Comparison of ENCODE assay signal across 18 cellular contexts in genomic region chr9:3330792-3331420, GRCh38.
DNase-seq lines count a peak whose midpoint lies in the region; ATAC-seq, FAIRE-seq and TF ChIP-seq lines count a peak whose summit lies in the region.
"Had no signal": no experiment of that assay in that cellular context is flagged by ENCODE, and none has a peak within 500 bp of the region (broad histone marks: within the 10 kb centered on the region; RNA-seq: fewer than 3 reads in every experiment).

No MANE protein-coding gene starts in this region.

- no peaks in the 10 kb centered on the region for H3K27me3 ChIP-seq in hepatocyte
- H3K27me3 ChIP-seq: spleen, uterus had no signal

- H3K9me3 ChIP-seq in mesodermal cell (ENCODE audit: control insufficient read depth, low read length), result no peaks in the 10 kb centered on the region
- no peaks in the 10 kb centered on the region for H3K9me3 ChIP-seq in hepatocyte (ENCODE audit: low read depth)
- H3K9me3 ChIP-seq: spleen, uterus had no signal

- H3K4me2 ChIP-seq in hepatocyte, result no peak overlapping the region

- no peaks in the 10 kb centered on the region for H3K79me2 ChIP-seq in hepatocyte

- H3K36me3 ChIP-seq in mesodermal cell (ENCODE audit: control insufficient read depth, insufficient read depth, low read length), result no peaks in the 10 kb centered on the region
- H3K36me3 ChIP-seq in hepatocyte (replicated peaks; ENCODE audit: insufficient read depth, low read depth), result no peaks in the 10 kb centered on the region
- H3K36me3 ChIP-seq: uterus had no signal

- H3K27ac ChIP-seq in mesodermal cell (ENCODE audit: low read depth, low read length, severe bottlenecking) (peak overlapping the region; percentile 10), hepatocyte (no peak overlapping the region)
- H3K27ac ChIP-seq: spleen, uterus had no signal

- H3K9me2 ChIP-seq in hepatocyte (replicated peaks; ENCODE audit: insufficient read depth), result no peaks in the 10 kb centered on the region

- H3K4me1 ChIP-seq in mesodermal cell (ENCODE audit: control insufficient read depth, insufficient read depth, low read length, poor library complexity, severe bottlenecking), result no peaks in the 10 kb centered on the region
- H3K4me1 ChIP-seq in hepatocyte (ENCODE audit: insufficient read depth), result no peaks in the 10 kb centered on the region
- H3K4me1 ChIP-seq: spleen, uterus had no signal

- TF ChIP-seq POLR2A in GM12891 (IDR thresholded peaks at IDR 0.05; ENCODE audit: low read depth, low read length), result no peak

- no peak overlapping the region for H2AFZ ChIP-seq in hepatocyte

- no peak for DNase-seq in GM12891 (ENCODE audit: insufficient read length, low spot score)
- DNase-seq in RPMI7951 (ENCODE audit: low read depth), result peak; percentile 40
- DNase-seq in epithelial cell of esophagus (ENCODE audit: low read depth), result peak; percentile 83
- no peak for DNase-seq in pons (ENCODE audit: low spot score)
- no peak for DNase-seq in hepatocyte (ENCODE audit: low spot score)
- DNase-seq in NCI-H1092 (lab: John Stamatoyannopoulos, UW), result no peak
- DNase-seq: activated CD4-positive, alpha-beta T cell treated with anti-CD3 and anti-CD28 coated beads for 1 hour; activated naive CD4-positive, alpha-beta T cell treated with anti-CD3 and anti-CD28 coated beads, Interleukin-2, amount 10 ng/mL, durations not matched to agents 7 days and 5 days; C1 segment of cervical spinal cord; effector memory CD8-positive, alpha-beta T cell; immature natural killer cell; NCI-H510A; spleen; stimulated activated naive CD4-positive, alpha-beta T cell; uterus had no signal

- no peak for TF ChIP-seq CTCF in epithelial cell of esophagus (IDR thresholded peaks at IDR 0.05; ENCODE audit: insufficient read depth, low read depth, low read length, missing control alignments)
- TF ChIP-seq CTCF in hepatocyte (IDR thresholded peaks at IDR 0.05; ENCODE audit: poor library complexity), result no peak

- ATAC-seq in GM21529 (IDR thresholded peaks at IDR 0.05; ENCODE audit: unreplicated experiment), result no peak
- ATAC-seq: effector memory CD8-positive, alpha-beta T cell; Panc1 had no signal

- no peak overlapping the region for H3K4me3 ChIP-seq in epithelial cell of esophagus (ENCODE audit: low read length)
- no peak overlapping the region for H3K4me3 ChIP-seq in mesodermal cell (ENCODE audit: extremely low read depth, insufficient read depth, low read length, poor library complexity, severe bottlenecking)
- no peak overlapping the region for H3K4me3 ChIP-seq in hepatocyte
- H3K4me3 ChIP-seq: spleen, uterus had no signal

- peak; percentile 45 for FAIRE-seq in GM12891 (lab: Jason Lieb, UNC)

- no peaks in the 10 kb centered on the region for H4K20me1 ChIP-seq in hepatocyte (ENCODE audit: insufficient read depth, poor library complexity, severe bottlenecking)

TF ChIP-seq in GM12891, 5 proteins besides CTCF, POLR2A, EP300 and RAD21:
- TF ChIP-seq SPI1 (IDR thresholded peaks at IDR 0.05; ENCODE audit: low read depth, low read length) (no peak), TAF1 (IDR thresholded peaks at IDR 0.05; ENCODE audit: low read depth, low read length) (no peak), PAX5 (IDR thresholded peaks at IDR 0.05; ENCODE audit: insufficient read depth, low read length, severe bottlenecking) (no peak), POU2F2 (IDR thresholded peaks at IDR 0.05; ENCODE audit: low read depth, low read length) (no peak), POLR2AphosphoS5 (IDR thresholded peaks at IDR 0.05; ENCODE audit: low read depth, low read length) (no peak)

Comparison
In these comparisons a context has a peak if more than half of its experiments do, and no peak if none do; other contexts are left out.
1. DNase-seq: peak in RPMI7951 (single experiment) and epithelial cell of esophagus (single experiment); none in GM12891 (single experiment), pons (single experiment), hepatocyte (single experiment) and NCI-H1092 (single experiment).